In the genomic region with DNA sequence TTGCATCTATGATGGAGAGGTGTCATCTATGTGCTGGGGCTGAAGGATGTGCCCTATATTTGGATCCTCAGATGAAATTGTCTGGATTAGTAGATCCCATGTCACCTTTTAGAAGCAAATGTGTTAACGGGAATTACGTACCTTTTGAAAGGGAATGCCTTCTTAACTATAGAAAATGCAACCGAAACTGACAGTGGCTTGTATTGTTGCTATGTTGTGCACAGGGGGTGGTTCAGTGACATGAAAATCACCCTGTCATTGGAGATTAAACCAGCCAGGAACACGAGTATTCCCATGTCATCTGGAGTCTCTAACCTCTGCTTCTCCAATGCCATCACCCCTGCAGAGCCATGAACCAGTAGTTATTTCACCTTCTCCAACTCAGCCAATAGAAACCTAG, we compare ENCODE assay signal across 8 cellular contexts.
"Had no signal": no experiment of that assay in that cellular context is flagged by ENCODE, and none has a peak within 500 bp of the region (broad histone marks: within the 10 kb centered on the region; RNA-seq: fewer than 3 reads in every experiment).

No MANE protein-coding gene starts in this region.

- H3K27ac ChIP-seq: GM23248, HL-60 had no signal

- H3K9ac ChIP-seq: GM23248 had no signal

- H3K4me3 ChIP-seq: GM23248, HAP-1 had no signal

- H3K36me3 ChIP-seq: HAP-1 had no signal

- H2AFZ ChIP-seq: GM23248 had no signal

- FAIRE-seq: HepG2 had no signal

- ATAC-seq: HCT116, HepG2 had no signal

- DNase-seq: GM23248, GOT3, H7, HFFc6 had no signal

- H3K9me3 ChIP-seq: HAP-1 had no signal

- H3K4me1 ChIP-seq: HAP-1 had no signal
